Comparison of ENCODE assay signal across 8 cellular contexts in the genomic region with DNA sequence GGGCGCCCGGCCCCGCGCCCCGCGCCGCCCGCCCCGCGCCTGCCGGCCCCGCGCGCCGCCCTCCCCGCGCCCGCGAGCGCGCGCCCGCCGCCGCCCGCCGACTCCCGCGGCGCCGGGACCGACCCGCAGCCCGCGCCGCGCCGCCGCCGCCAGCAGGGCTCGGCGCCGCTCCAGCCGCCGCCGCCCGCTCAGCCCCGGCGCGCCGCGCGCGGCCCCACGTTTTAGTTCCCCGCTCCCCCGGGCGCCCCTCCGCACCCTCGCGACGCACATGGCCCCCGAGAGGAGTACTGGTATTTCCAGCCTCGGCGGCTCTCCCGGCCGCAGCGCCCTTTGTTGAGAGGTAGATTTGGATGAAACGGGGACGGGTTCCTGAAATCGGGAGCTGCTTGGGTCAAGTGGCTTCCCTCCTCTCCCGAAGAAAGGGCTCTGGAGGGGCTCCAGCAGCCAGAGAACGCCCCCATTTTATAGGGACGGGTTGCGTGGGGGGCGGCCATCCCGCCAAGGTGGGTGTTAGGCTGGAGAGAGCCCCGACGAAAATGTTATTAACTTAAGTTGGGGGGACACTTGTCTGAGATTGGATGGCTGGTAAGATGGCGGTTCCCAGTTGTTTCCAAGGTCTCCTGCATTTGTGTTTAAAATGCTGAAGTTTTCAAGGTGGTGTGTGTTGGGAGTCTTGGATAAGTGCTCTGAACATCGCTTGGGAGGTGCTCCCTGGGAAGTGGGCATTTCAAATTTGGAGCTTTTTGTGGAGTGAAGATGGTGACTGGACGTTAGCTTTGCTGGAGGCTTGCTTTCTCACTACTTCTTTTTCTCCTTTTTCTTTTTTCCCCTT. TPM values are rescaled to one million over a fixed set of nuclear protein-coding genes. Genes with fewer than 3 reads are reported as not detected.
DNase-seq lines count a peak whose midpoint lies in the region; ATAC-seq, FAIRE-seq and TF ChIP-seq lines count a peak whose summit lies in the region.

No MANE protein-coding gene starts in this region.

- H3K36me3 ChIP-seq in stomach = peaks cover 0 to 5% (median 1%) of the 10 kb centered on the region in 4 donors

- H3K27me3 ChIP-seq in stomach = peaks cover 0 to 37% (median 10%) of the 10 kb centered on the region in 3 donors

- ATAC-seq in HG02588 (IDR thresholded peaks at IDR 0.05; ENCODE audit: unreplicated experiment) = no peak
- ATAC-seq in GM18520 (IDR thresholded peaks at IDR 0.05; ENCODE audit: unreplicated experiment) = no peak

- 6 to 9% methylated on average over 14 to 20 of the region's 82 CpGs for WGBS in lower leg skin, 2 donors
- WGBS in stomach, 5 donors = 2 to 7% (median 5%) methylated on average over 14 to 79 of the region's 82 CpGs

- no peaks in the 10 kb centered on the region for H3K9me3 ChIP-seq in stomach

- TF ChIP-seq CTCF in lower leg skin (IDR thresholded peaks at IDR 0.05) = no peak
- no peak for TF ChIP-seq CTCF in stomach (IDR thresholded peaks at IDR 0.05)

- no peak for DNase-seq in GM12892 (ENCODE audit: insufficient read length)
- peak; percentile 56 for DNase-seq in cerebellar cortex (ENCODE audit: low spot score)
- DNase-seq in lower leg skin (ENCODE audit: low spot score in 2 of 2) = peak in 1 of 2 donors; percentile 22
- DNase-seq in stomach = no peak
- DNase-seq in SHP77 treated with DMSO at 0.1 percent for 48 hours (lab: John Stamatoyannopoulos, UW) = no peak

- peak overlapping the region in 3 of 5 donors; percentile 35 to 93 (median 92) for H3K27ac ChIP-seq in stomach

- peak; percentile 83 for FAIRE-seq in GM12892 (lab: Jason Lieb, UNC)

- TF ChIP-seq EP300 in stomach (IDR thresholded peaks at IDR 0.05) = no peak

- TF ChIP-seq POLR2A in GM12892 (IDR thresholded peaks at IDR 0.05; ENCODE audit: low read depth, low read length) = no peak
- TF ChIP-seq POLR2A in lower leg skin (IDR thresholded peaks at IDR 0.05) = no peak
- no peak for TF ChIP-seq POLR2A in stomach (IDR thresholded peaks at IDR 0.05)

- peaks cover 30 to 74% (median 57%) of the 10 kb centered on the region in 4 donors for H3K4me1 ChIP-seq in stomach

- H3K4me3 ChIP-seq in lower leg skin (ENCODE audit: low read depth, poor library complexity, severe bottlenecking) (peak overlapping the region; percentile 56), stomach (peak overlapping the region; percentile 74 to 93 (median 80))

- intact Hi-C loops in lower leg skin (cut with DNase I; ENCODE audit: low total_unique reads) = loop anchor here (2.0 to 10.0 kb wide), 3 partner anchors 70 to 1027 kb away; no protein-coding TSS in a partner anchor
- intact Hi-C loops in stomach (cut with DNase I; ENCODE audit: low total_unique reads) = no loop called here

TF ChIP-seq in PFSK-1, 5 proteins besides CTCF, POLR2A, EP300 and RAD21:
- TF ChIP-seq, protein P1, sequence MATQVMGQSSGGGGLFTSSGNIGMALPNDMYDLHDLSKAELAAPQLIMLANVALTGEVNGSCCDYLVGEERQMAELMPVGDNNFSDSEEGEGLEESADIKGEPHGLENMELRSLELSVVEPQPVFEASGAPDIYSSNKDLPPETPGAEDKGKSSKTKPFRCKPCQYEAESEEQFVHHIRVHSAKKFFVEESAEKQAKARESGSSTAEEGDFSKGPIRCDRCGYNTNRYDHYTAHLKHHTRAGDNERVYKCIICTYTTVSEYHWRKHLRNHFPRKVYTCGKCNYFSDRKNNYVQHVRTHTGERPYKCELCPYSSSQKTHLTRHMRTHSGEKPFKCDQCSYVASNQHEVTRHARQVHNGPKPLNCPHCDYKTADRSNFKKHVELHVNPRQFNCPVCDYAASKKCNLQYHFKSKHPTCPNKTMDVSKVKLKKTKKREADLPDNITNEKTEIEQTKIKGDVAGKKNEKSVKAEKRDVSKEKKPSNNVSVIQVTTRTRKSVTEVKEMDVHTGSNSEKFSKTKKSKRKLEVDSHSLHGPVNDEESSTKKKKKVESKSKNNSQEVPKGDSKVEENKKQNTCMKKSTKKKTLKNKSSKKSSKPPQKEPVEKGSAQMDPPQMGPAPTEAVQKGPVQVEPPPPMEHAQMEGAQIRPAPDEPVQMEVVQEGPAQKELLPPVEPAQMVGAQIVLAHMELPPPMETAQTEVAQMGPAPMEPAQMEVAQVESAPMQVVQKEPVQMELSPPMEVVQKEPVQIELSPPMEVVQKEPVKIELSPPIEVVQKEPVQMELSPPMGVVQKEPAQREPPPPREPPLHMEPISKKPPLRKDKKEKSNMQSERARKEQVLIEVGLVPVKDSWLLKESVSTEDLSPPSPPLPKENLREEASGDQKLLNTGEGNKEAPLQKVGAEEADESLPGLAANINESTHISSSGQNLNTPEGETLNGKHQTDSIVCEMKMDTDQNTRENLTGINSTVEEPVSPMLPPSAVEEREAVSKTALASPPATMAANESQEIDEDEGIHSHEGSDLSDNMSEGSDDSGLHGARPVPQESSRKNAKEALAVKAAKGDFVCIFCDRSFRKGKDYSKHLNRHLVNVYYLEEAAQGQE (IDR thresholded peaks at IDR 0.05; ENCODE audit: insufficient read depth in 1 of 2, low read depth in 2 of 2, low read length in 2 of 2) = no peak
- TF ChIP-seq TAF1 (IDR thresholded peaks at IDR 0.05; ENCODE audit: borderline replicate concordance, insufficient read depth, low read length) (no peak), SIN3A (IDR thresholded peaks at IDR 0.05; ENCODE audit: borderline replicate concordance, insufficient read depth, low read length) (peak; percentile 50; the same call in 1 of the 2 replicates), POLR2AphosphoS5 (IDR thresholded peaks at IDR 0.05; ENCODE audit: low read depth, low read length) (no peak), FOXP2 (optimal IDR thresholded peaks at IDR 0.05; ENCODE audit: borderline replicate concordance, extremely low read depth, extremely low read length, insufficient read depth) (no peak)

RNA-seq across cellular contexts. Expression of a gene that starts 1.1 kb away (rescaled TPM):
- 34.8 TPM for polyA plus RNA-seq in GM12892 (2012; ENCODE audit: missing spikeins)
- polyA plus RNA-seq in PFSK-1 (2012; ENCODE audit: insufficient read length, low read depth) = 46.9 TPM
- total RNA-seq in lower leg skin = 10 to 100 TPM; 16.7 to 37.6 (median 28.3) TPM
- total RNA-seq in stomach = 100 to 1,000 TPM in 2 of 5 donors, 10 to 100 TPM in 3; 18.8 to 228 (median 57.5) TPM
- 10 to 100 TPM; 14.9 to 25.5 (median 25.1) TPM for polyA plus RNA-seq in stomach

RNA-seq across cellular contexts. Expression of a gene that starts 5.9 kb away (rescaled TPM):
- 111 TPM for polyA plus RNA-seq in GM12892 (2012; ENCODE audit: missing spikeins)
- polyA plus RNA-seq in PFSK-1 (2012; ENCODE audit: insufficient read length, low read depth) = 17.9 TPM
- total RNA-seq in lower leg skin (100 to 1,000 TPM in 1 of 4 donors, 10 to 100 TPM in 3; 34.5 to 113 (median 51.9) TPM), stomach (10 to 100 TPM in 3 of 5 donors, 1 to 10 TPM in 2; 4.1 to 38.0 (median 13.0) TPM)
- polyA plus RNA-seq in stomach = 10 to 100 TPM; 50.7 to 57.7 (median 51.2) TPM

RNA-seq across cellular contexts. Expression of a gene that starts 23.2 kb away (rescaled TPM):
- 0.17 TPM for polyA plus RNA-seq in GM12892 (2012; ENCODE audit: missing spikeins)
- polyA plus RNA-seq in PFSK-1 (2012; ENCODE audit: insufficient read length, low read depth) = 4.8 TPM
- total RNA-seq in lower leg skin (under 1 TPM in 2 of 4 donors, not detected in 2; 0.64 to 0.75 TPM), stomach (not detected)
- polyA plus RNA-seq in stomach = not detected
